12 cellular contexts compared by ENCODE assay signal in genomic region chr1:58204284-58204683, GRCh38.
DNase-seq lines count a peak whose midpoint lies in the region; ATAC-seq and TF ChIP-seq lines count a peak whose summit lies in the region.
"Had no signal": no experiment of that assay in that cellular context is flagged by ENCODE, and none has a peak within 500 bp of the region (broad histone marks: within the 10 kb centered on the region; RNA-seq: fewer than 3 reads in every experiment).

No MANE protein-coding gene starts in this region.

- no peak for TF ChIP-seq EP300 in SK-N-SH (IDR thresholded peaks at IDR 0.05; ENCODE audit: borderline replicate concordance in 1 of 2, low read depth in 1 of 2, low read length in 1 of 2)

- POLR2A ChIA-PET in SK-N-SH (lab: Yijun Ruan, JAX) = no interaction called here

- peak; percentile 44 for TF ChIP-seq CTCF in HFF-Myc (IDR thresholded peaks at IDR 0.05; ENCODE audit: low read depth, low read length, missing control alignments)
- peak; percentile 34; the same call in 1 of the 2 replicates for TF ChIP-seq CTCF in SK-N-SH (IDR thresholded peaks at IDR 0.05)
- TF ChIP-seq CTCF in kidney epithelial cell (IDR thresholded peaks at IDR 0.05; ENCODE audit: insufficient read depth, low read length, poor library complexity, severe bottlenecking) = peak; percentile 7
- TF ChIP-seq CTCF in Peyer's patch (IDR thresholded peaks at IDR 0.05) = no peak

- CTCF ChIA-PET in SK-N-SH (lab: Yijun Ruan, JAX) = interaction anchor here (1.3 to 1.6 kb wide), 2 partner anchors 17 to 20 kb away, joined by 3 to 4 read pairs; no protein-coding TSS in a partner anchor

- H3K4me2 ChIP-seq in SK-N-SH = no peak overlapping the region

- H3K4me3 ChIP-seq in HFF-Myc (replicated peaks; ENCODE audit: low read depth, low read length) (no peak overlapping the region), SK-N-SH (ENCODE audit: low read depth in 2 of 2, low read length in 1 of 2) (no peak overlapping the region), kidney epithelial cell (ENCODE audit: low read depth, low read length) (no peak overlapping the region), Peyer's patch (no peak overlapping the region)

- H3K9ac ChIP-seq in SK-N-SH = no peak overlapping the region

- no peaks in the 10 kb centered on the region for H3K27me3 ChIP-seq in SK-N-SH (ENCODE audit: insufficient read depth)
- H3K27me3 ChIP-seq in kidney epithelial cell (ENCODE audit: control insufficient read depth, insufficient read depth, low read length) = no peaks in the 10 kb centered on the region
- H3K27me3 ChIP-seq in Peyer's patch = no peaks in the 10 kb centered on the region

- H3K9me3 ChIP-seq in SK-N-SH (no peaks in the 10 kb centered on the region), Peyer's patch (no peaks in the 10 kb centered on the region)

- H3K36me3 ChIP-seq in SK-N-SH (replicated peaks in 1 of 2; ENCODE audit: control insufficient read depth in 1 of 2, insufficient read depth in 2 of 2, low read length in 1 of 2) (no peaks in the 10 kb centered on the region), kidney epithelial cell (ENCODE audit: control insufficient read depth, insufficient read depth, low read length) (no peaks in the 10 kb centered on the region), Peyer's patch (no peaks in the 10 kb centered on the region)

- no peaks in the 10 kb centered on the region for H4K20me1 ChIP-seq in SK-N-SH (ENCODE audit: insufficient read depth)

- no peak for ATAC-seq in HG03139 (IDR thresholded peaks at IDR 0.05; ENCODE audit: unreplicated experiment)

- DNase-seq in EL = peak; percentile 6
- DNase-seq in HFF-Myc (ENCODE audit: extremely low read depth, low read depth) = no peak
- peak; percentile 10 for DNase-seq in SK-N-SH
- DNase-seq in kidney epithelial cell (ENCODE audit: low read depth) = no peak
- no peak for DNase-seq in Peyer's patch
- DNase-seq in GM19240 (ENCODE audit: insufficient read length, low spot score) = no peak
- DNase-seq: NCI-H1436 treated with DMSO at 0.1 percent for 48 hours; posterior cingulate gyrus; stimulated activated CD4-positive, alpha-beta T cell treated with anti-CD3 and anti-CD28 coated beads, Interleukin-2, amount 100 ng/mL, for 24 hours; stimulated activated naive B cell treated with anti-CD40 and anti-IgM and Interleukin-4, amounts not matched to agents 10 μg/mL and 1 μg/mL and 100 μg/mL, for 72 hours; T-helper 9 cell had no signal

- no peaks in the 10 kb centered on the region for H3K79me2 ChIP-seq in SK-N-SH (ENCODE audit: insufficient read depth)

- TF ChIP-seq POLR2A in Peyer's patch (IDR thresholded peaks at IDR 0.05) = no peak

- 22% methylated on average over 3 of the region's 3 CpGs for WGBS in SK-N-SH (ENCODE audit: low lambda C conversion rate)

- H3K27ac ChIP-seq in SK-N-SH (ENCODE audit: low read depth in 2 of 2, low read length in 1 of 2) (no peak overlapping the region), Peyer's patch (no peak overlapping the region)

- no peak overlapping the region for H2AFZ ChIP-seq in SK-N-SH (ENCODE audit: low read depth)

- no peaks in the 10 kb centered on the region for H3K4me1 ChIP-seq in SK-N-SH (ENCODE audit: control insufficient read depth in 1 of 2, insufficient read depth in 2 of 2, low read depth in 1 of 2, low read length in 1 of 2)
- H3K4me1 ChIP-seq in Peyer's patch = no peaks in the 10 kb centered on the region

- H3K9me2 ChIP-seq in SK-N-SH = no peaks in the 10 kb centered on the region

- H3F3A ChIP-seq in SK-N-SH (replicated peaks; ENCODE audit: insufficient read depth) = no peaks in the 10 kb centered on the region

- TF ChIP-seq RAD21 in SK-N-SH (IDR thresholded peaks at IDR 0.05; ENCODE audit: low read length) = no peak

TF ChIP-seq in SK-N-SH, 30 proteins besides CTCF, POLR2A, EP300 and RAD21:
- no peak for TF ChIP-seq GATA2 (CRISPR knock-in tag; IDR thresholded peaks at IDR 0.05)
- no peak for TF ChIP-seq SMC3 (IDR thresholded peaks at IDR 0.05; ENCODE audit: low read depth, low read length)
- no peak for TF ChIP-seq GABPA (IDR thresholded peaks at IDR 0.05; ENCODE audit: low read depth)
- TF ChIP-seq FOXJ3 (CRISPR knock-in tag; IDR thresholded peaks at IDR 0.05) = no peak
- TF ChIP-seq SIN3A (IDR thresholded peaks at IDR 0.05; ENCODE audit: borderline replicate concordance, low read depth, low read length) = no peak
- no peak for TF ChIP-seq ELF1 (IDR thresholded peaks at IDR 0.05)
- no peak for TF ChIP-seq NFIC (IDR thresholded peaks at IDR 0.05; ENCODE audit: borderline replicate concordance)

Comparison
In these comparisons a context has a peak if more than half of its experiments do, and no peak if none do; other contexts are left out.
1. DNase-seq: peak in EL (single experiment) and SK-N-SH (single experiment); none in HFF-Myc (single experiment), kidney epithelial cell (single experiment), Peyer's patch (0 of 3) and GM19240 (single experiment).
2. CTCF ChIP-seq: peak in HFF-Myc (single experiment), SK-N-SH (single experiment) and kidney epithelial cell (single experiment); none in Peyer's patch (0 of 6).